In genomic region chr9:117081641-117082317, GRCh38 we compare ENCODE assay signal across 21 cellular contexts.
DNase-seq lines count a peak whose midpoint lies in the region.
"Had no signal": no experiment of that assay in that cellular context is flagged by ENCODE, and none has a peak within 500 bp of the region (broad histone marks: within the 10 kb centered on the region; RNA-seq: fewer than 3 reads in every experiment).

No MANE protein-coding gene starts in this region.

- no peaks in the 10 kb centered on the region for H3K27me3 Mint-ChIP-seq in activated T-cell treated with anti-CD3 and anti-CD28 coated beads, Interleukin-2, amount 50 U/mL, for 24 hours
- H3K27me3 Mint-ChIP-seq: memory B cell had no signal

- peaks cover 35% of the 10 kb centered on the region for H3K4me1 ChIP-seq in HUES48 (ENCODE audit: control insufficient read depth, insufficient read depth, low read length)
- H3K4me1 ChIP-seq: foreskin keratinocyte had no signal

- no peak overlapping the region for H3K4me3 Mint-ChIP-seq in activated T-cell treated with anti-CD3 and anti-CD28 coated beads, Interleukin-2, amount 50 U/mL, for 24 hours
- H3K4me3 Mint-ChIP-seq: activated CD8-positive, alpha-beta T cell treated with anti-CD3 and anti-CD28 coated beads, Interleukin-2, amount 10 ng/mL, durations not matched to agents 7 days and 5 days; memory B cell; naive thymus-derived CD4-positive, alpha-beta T cell had no signal

- H3K27ac ChIP-seq in HUES48 (ENCODE audit: low read depth, low read length): peak overlapping the region; percentile 27
- H3K27ac ChIP-seq: foreskin keratinocyte, RWPE1 had no signal

- H3K27ac Mint-ChIP-seq in activated T-cell treated with anti-CD3 and anti-CD28 coated beads, Interleukin-2, amount 50 U/mL, for 24 hours: no peak overlapping the region
- H3K27ac Mint-ChIP-seq: activated CD8-positive, alpha-beta T cell treated with anti-CD3 and anti-CD28 coated beads, Interleukin-2, amount 10 ng/mL, durations not matched to agents 7 days and 5 days; memory B cell; naive thymus-derived CD4-positive, alpha-beta T cell had no signal

- H3K4me1 Mint-ChIP-seq in activated T-cell treated with anti-CD3 and anti-CD28 coated beads, Interleukin-2, amount 50 U/mL, for 24 hours (ENCODE audit: low read depth): no peaks in the 10 kb centered on the region
- H3K4me1 Mint-ChIP-seq: memory B cell; naive thymus-derived CD4-positive, alpha-beta T cell had no signal

- no peak overlapping the region for H3K9ac ChIP-seq in HUES48 (ENCODE audit: low read depth, low read length)

- H3K27me3 ChIP-seq in HUES48 (ENCODE audit: control insufficient read depth, insufficient read depth, low read length): no peaks in the 10 kb centered on the region
- H3K27me3 ChIP-seq: foreskin keratinocyte had no signal

- no peaks in the 10 kb centered on the region for H3K36me3 Mint-ChIP-seq in activated T-cell treated with anti-CD3 and anti-CD28 coated beads, Interleukin-2, amount 50 U/mL, for 24 hours (ENCODE audit: low read depth)
- H3K36me3 Mint-ChIP-seq: memory B cell; naive thymus-derived CD4-positive, alpha-beta T cell had no signal

- H3K4me3 ChIP-seq in HUES48 (ENCODE audit: low read depth, low read length): no peak overlapping the region

- no peaks in the 10 kb centered on the region for H3K36me3 ChIP-seq in HUES48 (ENCODE audit: control insufficient read depth, insufficient read depth, low read length)

- H3K9me3 Mint-ChIP-seq in activated T-cell treated with anti-CD3 and anti-CD28 coated beads, Interleukin-2, amount 50 U/mL, for 24 hours: peaks cover 6% of the 10 kb centered on the region

- DNase-seq in DMS153 (lab: John Stamatoyannopoulos, UW) (peak; percentile 67), NCI-H69 (lab: John Stamatoyannopoulos, UW) (peak; percentile 92), left kidney (ENCODE audit: low read depth, low spot score) (peak; percentile 41), DMS114 treated with DMSO at 0.1 percent for 48 hours (lab: John Stamatoyannopoulos, UW; ENCODE audit: unreplicated experiment) (no peak), iPS-NIHi7 (ENCODE audit: extremely low spot score) (no peak)
- no peak for DNase-seq in activated T-cell treated with anti-CD3 and anti-CD28 coated beads, Interleukin-2, amount 50 U/mL, for 24 hours
- DNase-seq: activated CD8-positive, alpha-beta T cell treated with anti-CD3 and anti-CD28 coated beads, Interleukin-2, amount 10 ng/mL, durations not matched to agents 7 days and 5 days; activated naive CD4-positive, alpha-beta T cell treated with anti-CD3 and anti-CD28 coated beads, Interleukin-2, amount 50 U/mL, for 16 hours; activated T-cell treated with anti-CD3 and anti-CD28 coated beads, Interleukin-2, amount 50 U/mL, for 48 hours; anterior cingulate cortex; foreskin keratinocyte; KG1; kidney; naive thymus-derived CD4-positive, alpha-beta T cell; NCI-H1105 treated with DMSO at 0.1 percent for 48 hours; NCI-H226; stimulated activated CD4-positive, alpha-beta T cell treated with anti-CD3 and anti-CD28 coated beads, Interleukin-1b, Interleukin-23, amount 100 ng/mL, for 48 hours; stimulated activated naive CD4-positive, alpha-beta T cell had no signal

- H3K9me3 ChIP-seq in HUES48 (ENCODE audit: control insufficient read depth, insufficient read depth, low read length): no peaks in the 10 kb centered on the region

Comparison
In these comparisons a context has a peak if more than half of its experiments do, and no peak if none do; other contexts are left out.
1. DNase-seq: peak in DMS153 (single experiment), NCI-H69 (single experiment) and left kidney (single experiment); none in DMS114 treated with DMSO at 0.1 percent for 48 hours (single experiment), activated T-cell treated with anti-CD3 and anti-CD28 coated beads, Interleukin-2, amount 50 U/mL, for 24 hours (single experiment) and iPS-NIHi7 (single experiment).